Comparison of ENCODE assay signal across 15 cellular contexts in genomic region chr9:8718121-8718725, GRCh38.
A peak's percentile ranks its signal among the peaks of the same experiment; 100 is the strongest.
DNase-seq lines count a peak whose midpoint lies in the region; ATAC-seq and TF ChIP-seq lines count a peak whose summit lies in the region.
"Had no signal": no experiment of that assay in that cellular context is flagged by ENCODE, and none has a peak within 500 bp of the region (broad histone marks: within the 10 kb centered on the region; RNA-seq: fewer than 3 reads in every experiment).

No MANE protein-coding gene starts in this region.

- WGBS in mesenchymal stem cell = 22% methylated on average over 3 of the region's 4 CpGs

- ATAC-seq in T-cell (replicated peaks in 1 of 4) = no peak
- ATAC-seq: activated CD8-positive, alpha-beta T cell treated with anti-CD3 and anti-CD28 coated beads for 36 hours had no signal

- H3K27ac ChIP-seq in coronary artery = peak overlapping the region; percentile 30 to 45
- no peak overlapping the region for H3K27ac ChIP-seq in mesenchymal stem cell (ENCODE audit: low read length, poor library complexity, severe bottlenecking)
- H3K27ac ChIP-seq: pancreas had no signal

- H2BK15ac ChIP-seq in mesenchymal stem cell (ENCODE audit: low read depth, poor library complexity, severe bottlenecking) = no peak overlapping the region

- peaks cover 0 to 12% of the 10 kb centered on the region in 2 experiments for H3K27me3 ChIP-seq in mesenchymal stem cell (ENCODE audit: control insufficient read depth in 1 of 2, insufficient read depth in 1 of 2, low read length in 2 of 2)
- H3K27me3 ChIP-seq: pancreas had no signal

- no peak overlapping the region for H2AFZ ChIP-seq in mesenchymal stem cell (ENCODE audit: low read depth, low read length)

- H2BK120ac ChIP-seq in mesenchymal stem cell (ENCODE audit: low read depth, low read length) = no peak overlapping the region

- no peaks in the 10 kb centered on the region for H3K36me3 ChIP-seq in mesenchymal stem cell (ENCODE audit: control insufficient read depth in 1 of 2, insufficient read depth in 2 of 2, low read depth in 1 of 2, low read length in 2 of 2)
- H3K36me3 ChIP-seq: pancreas had no signal

- no peak overlapping the region for H2BK5ac ChIP-seq in mesenchymal stem cell (ENCODE audit: low read depth, low read length, poor library complexity, severe bottlenecking)

- no peak overlapping the region for H3K14ac ChIP-seq in mesenchymal stem cell (ENCODE audit: low read length in 2 of 2)

- H2BK12ac ChIP-seq in mesenchymal stem cell (ENCODE audit: low read length in 2 of 2) = no peak overlapping the region

- H4K8ac ChIP-seq in mesenchymal stem cell (ENCODE audit: low read length) = no peak overlapping the region

- H3K4ac ChIP-seq in mesenchymal stem cell (ENCODE audit: low read depth in 1 of 2, low read length in 2 of 2) = no peak overlapping the region

- POLR2A ChIA-PET in T-cell (lab: Charles Lee) = no interaction called here

- CTCF ChIA-PET in T-cell (lab: Charles Lee) = no interaction called here

- H2AK5ac ChIP-seq in mesenchymal stem cell (ENCODE audit: low read length, severe bottlenecking) = no peak overlapping the region

- DNase-seq in AG09309 (ENCODE audit: low read depth) (peak; percentile 51), NCI-H146 (lab: John Stamatoyannopoulos, UW) (peak; percentile 53), coronary artery (ENCODE audit: low spot score) (no peak), mesenchymal stem cell (peak; percentile 83), T-cell (no peak), NCI-H774 (lab: John Stamatoyannopoulos, UW) (no peak), C1 segment of cervical spinal cord (lab: John Stamatoyannopoulos, UW) (no peak)
- DNase-seq in central memory CD4-positive, alpha-beta T cell = no peak
- DNase-seq: activated CD8-positive, alpha-beta T cell treated with anti-CD3 and anti-CD28 coated beads for 36 hours; activated naive CD8-positive, alpha-beta T cell treated with anti-CD3 and anti-CD28 coated beads, Interleukin-2, amount 10 ng/mL, durations not matched to agents 7 days and 5 days; CD4-positive, CD25-positive, alpha-beta regulatory T cell; KG1; NCI-H345; pancreas; SK-N-SH had no signal

- no peak overlapping the region for H4K91ac ChIP-seq in mesenchymal stem cell (ENCODE audit: low read length)

- H3K79me1 ChIP-seq in mesenchymal stem cell (replicated peaks; ENCODE audit: low read length, poor library complexity, severe bottlenecking) = peaks cover 24% of the 10 kb centered on the region

- H3K27ac Mint-ChIP-seq in T-cell = no peak overlapping the region
- H3K27ac Mint-ChIP-seq: activated CD8-positive, alpha-beta T cell treated with anti-CD3 and anti-CD28 coated beads for 36 hours; activated naive CD8-positive, alpha-beta T cell treated with anti-CD3 and anti-CD28 coated beads, Interleukin-2, amount 10 ng/mL, durations not matched to agents 7 days and 5 days; CD4-positive, CD25-positive, alpha-beta regulatory T cell had no signal

- H3K4me2 ChIP-seq in mesenchymal stem cell (ENCODE audit: low read length, poor library complexity, severe bottlenecking) = no peak overlapping the region
- H3K4me2 ChIP-seq: SK-N-SH had no signal

- TF ChIP-seq CTCF in AG09309 (IDR thresholded peaks at IDR 0.05; ENCODE audit: control insufficient read depth, insufficient read depth, low read depth, low read length, missing control alignments) = no peak
- no peak for TF ChIP-seq CTCF in coronary artery (IDR thresholded peaks at IDR 0.05)

- no peak overlapping the region for H3K23ac ChIP-seq in mesenchymal stem cell (ENCODE audit: low read length in 2 of 2)

- H3K4me3 Mint-ChIP-seq in T-cell = no peak overlapping the region
- H3K4me3 Mint-ChIP-seq: activated CD8-positive, alpha-beta T cell treated with anti-CD3 and anti-CD28 coated beads for 36 hours; activated naive CD8-positive, alpha-beta T cell treated with anti-CD3 and anti-CD28 coated beads, Interleukin-2, amount 10 ng/mL, durations not matched to agents 7 days and 5 days; CD4-positive, CD25-positive, alpha-beta regulatory T cell had no signal

- H3K9ac ChIP-seq in mesenchymal stem cell (ENCODE audit: low read length) = peak overlapping the region; percentile 56
- H3K9ac ChIP-seq: SK-N-SH had no signal

- no peak overlapping the region for H3K18ac ChIP-seq in mesenchymal stem cell (ENCODE audit: low read depth in 1 of 2, low read length in 2 of 2)

- H3K9me3 Mint-ChIP-seq in T-cell = no peaks in the 10 kb centered on the region
- H3K9me3 Mint-ChIP-seq: activated CD8-positive, alpha-beta T cell treated with anti-CD3 and anti-CD28 coated beads for 36 hours; activated naive CD8-positive, alpha-beta T cell treated with anti-CD3 and anti-CD28 coated beads, Interleukin-2, amount 10 ng/mL, durations not matched to agents 7 days and 5 days had no signal

- H3K36me3 Mint-ChIP-seq in T-cell = no peaks in the 10 kb centered on the region
- H3K36me3 Mint-ChIP-seq: activated naive CD8-positive, alpha-beta T cell treated with anti-CD3 and anti-CD28 coated beads, Interleukin-2, amount 10 ng/mL, durations not matched to agents 7 days and 5 days; CD4-positive, CD25-positive, alpha-beta regulatory T cell had no signal

- H3K4me3 ChIP-seq in AG09309 (ENCODE audit: control insufficient read depth, low read depth, low read length) (no peak overlapping the region), coronary artery (peak overlapping the region; percentile 8), mesenchymal stem cell (ENCODE audit: insufficient read depth in 1 of 2, low read depth in 1 of 2, low read length in 2 of 2) (peak overlapping the region in 1 of 2 experiments; percentile 70)
- H3K4me3 ChIP-seq: pancreas had no signal

- no peaks in the 10 kb centered on the region for H3K27me3 Mint-ChIP-seq in T-cell
- H3K27me3 Mint-ChIP-seq: activated CD8-positive, alpha-beta T cell treated with anti-CD3 and anti-CD28 coated beads for 36 hours; activated naive CD8-positive, alpha-beta T cell treated with anti-CD3 and anti-CD28 coated beads, Interleukin-2, amount 10 ng/mL, durations not matched to agents 7 days and 5 days; CD4-positive, CD25-positive, alpha-beta regulatory T cell had no signal

- H3K9me3 ChIP-seq in mesenchymal stem cell (ENCODE audit: control insufficient read depth, low read length) = no peaks in the 10 kb centered on the region
- H3K9me3 ChIP-seq: pancreas, SK-N-SH had no signal

- H3K4me1 ChIP-seq in mesenchymal stem cell (ENCODE audit: control insufficient read depth, insufficient read depth, low read depth, low read length) = peaks cover 4% of the 10 kb centered on the region
- H3K4me1 ChIP-seq: pancreas had no signal

- peaks cover 0 to 2% (median 0%) of the 10 kb centered on the region in 3 donors for H3K4me1 Mint-ChIP-seq in T-cell
- H3K4me1 Mint-ChIP-seq: activated naive CD8-positive, alpha-beta T cell treated with anti-CD3 and anti-CD28 coated beads, Interleukin-2, amount 10 ng/mL, durations not matched to agents 7 days and 5 days; CD4-positive, CD25-positive, alpha-beta regulatory T cell had no signal

Comparison
In these comparisons a context has a peak if more than half of its experiments do, and no peak if none do; other contexts are left out.
1. DNase-seq: peak in AG09309 (single experiment), NCI-H146 (single experiment) and mesenchymal stem cell (single experiment); none in coronary artery (single experiment), T-cell (0 of 34), central memory CD4-positive, alpha-beta T cell (single experiment), NCI-H774 (single experiment) and C1 segment of cervical spinal cord (0 of 14).